Comparison of ENCODE assay signal across 8 cellular contexts in the genomic region with DNA sequence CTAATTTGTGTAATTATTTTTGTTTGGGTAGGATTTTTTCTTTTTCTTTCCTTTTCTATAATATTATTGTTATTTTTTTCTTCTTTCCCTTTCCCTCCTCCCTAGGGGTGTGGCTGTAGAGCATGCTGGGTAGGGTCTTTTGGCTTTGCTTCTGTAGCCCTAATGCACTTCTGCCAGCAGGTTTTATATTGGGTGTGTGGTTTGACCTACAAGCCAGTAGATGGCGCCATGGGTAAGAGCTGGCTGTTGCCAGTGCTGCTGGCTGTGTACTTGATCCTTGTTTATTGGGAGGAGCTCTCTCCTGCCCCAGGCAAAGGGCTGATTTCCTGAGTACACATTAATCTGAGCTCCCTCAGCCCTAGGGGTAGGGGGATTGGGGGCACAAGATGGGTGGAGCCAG.
DNase-seq lines count a peak whose midpoint lies in the region; TF ChIP-seq lines count a peak whose summit lies in the region.
"Not testable (repeated sequence)": the region's sequence is repeated elsewhere in the genome, so short reads cannot be mapped to it uniquely, and the experiment has no call there.

No MANE protein-coding gene starts in this region.

- TF ChIP-seq EP300 in neural cell (conservative IDR thresholded peaks at IDR 0.05; ENCODE audit: poor library complexity, severe bottlenecking), result not testable (repeated sequence)

- not testable (repeated sequence) for H2AFZ ChIP-seq in neural cell (ENCODE audit: low read depth, low read length)

- DNase-seq in DMS79 treated with DMSO at 0.1 percent for 48 hours (lab: John Stamatoyannopoulos, UW) (peak; percentile 8), NCI-H460 (ENCODE audit: extremely low read depth, low read depth) (peak; percentile 1)
- not testable (repeated sequence) for DNase-seq in HFF-Myc (ENCODE audit: extremely low read depth, low read depth); chondrocyte (ENCODE audit: low spot score); left ventricle myocardium inferior; uterus

- not testable (repeated sequence) for TF ChIP-seq POLR2A in uterus (IDR thresholded peaks at IDR 0.05)

- not testable (repeated sequence) for H3K36me3 Mint-ChIP-seq in chondrocyte (ENCODE audit: low read depth)

- TF ChIP-seq CTCF in HFF-Myc (IDR thresholded peaks at IDR 0.05; ENCODE audit: low read depth, low read length, missing control alignments) (peak; percentile 52), VCaP (conservative IDR thresholded peaks at IDR 0.05) (peak; percentile 84), chondrocyte (IDR thresholded peaks at IDR 0.05) (peak; percentile 76), left ventricle myocardium inferior (IDR thresholded peaks at IDR 0.05; ENCODE audit: borderline replicate concordance) (peak; percentile 63), neural cell (IDR thresholded peaks at IDR 0.05; ENCODE audit: poor library complexity, severe bottlenecking) (peak; percentile 63), uterus (IDR thresholded peaks at IDR 0.05) (peak in 3 of 4 experiments; percentile 28 to 52 (median 36))

- H3K4me1 ChIP-seq in left ventricle myocardium inferior, uterus: not testable (repeated sequence)

- not testable (repeated sequence) for H3K79me2 ChIP-seq in neural cell (replicated peaks; ENCODE audit: insufficient read depth, low read length)

- H3K4me3 Mint-ChIP-seq in chondrocyte (ENCODE audit: unreplicated experiment), result not testable (repeated sequence)

- peak overlapping the region; percentile 60 for H3K27ac ChIP-seq in VCaP
- not testable (repeated sequence) for H3K27ac ChIP-seq in left ventricle myocardium inferior (replicated peaks); neural cell (ENCODE audit: low read length); uterus

- not testable (repeated sequence) for H3K27me3 ChIP-seq in left ventricle myocardium inferior (ENCODE audit: low read depth); neural cell (ENCODE audit: insufficient read depth, low read depth, low read length); uterus

- not testable (repeated sequence) for H3K9ac ChIP-seq in neural cell (ENCODE audit: low read length)

- peak; percentile 56 for TF ChIP-seq RAD21 in neural cell (conservative IDR thresholded peaks at IDR 0.05)

- not testable (repeated sequence) for H3K27ac Mint-ChIP-seq in chondrocyte (ENCODE audit: unreplicated experiment)

- H3K4me1 Mint-ChIP-seq in chondrocyte (ENCODE audit: low read depth), result not testable (repeated sequence)

- not testable (repeated sequence) for H3K9me2 ChIP-seq in neural cell (ENCODE audit: insufficient read depth, low read length)

- H3F3A ChIP-seq in neural cell (ENCODE audit: insufficient read depth, low read length, poor library complexity, severe bottlenecking), result not testable (repeated sequence)

- not testable (repeated sequence) for H4K20me1 ChIP-seq in neural cell (ENCODE audit: insufficient read depth)

- intact Hi-C loops in left ventricle myocardium inferior (cut with micrococcal nuclease); uterus (cut with DNase I; ENCODE audit: low total_unique reads): not testable (repeated sequence)

- not testable (repeated sequence) for H3K4me2 ChIP-seq in neural cell (ENCODE audit: low read length)

- H3K9me3 Mint-ChIP-seq in chondrocyte (ENCODE audit: low read depth), result peaks cover 20% of the 10 kb centered on the region

- not testable (repeated sequence) for H3K27me3 Mint-ChIP-seq in chondrocyte (ENCODE audit: low read depth)

- H3K4me3 ChIP-seq in HFF-Myc (replicated peaks; ENCODE audit: low read depth, low read length) (peak overlapping the region; percentile 30), left ventricle myocardium inferior (peak overlapping the region; percentile 43)
- not testable (repeated sequence) for H3K4me3 ChIP-seq in neural cell (ENCODE audit: low read length); uterus

- H3K9me3 ChIP-seq in left ventricle myocardium inferior (replicated peaks), result peaks cover 11% of the 10 kb centered on the region
- H3K9me3 ChIP-seq in neural cell (ENCODE audit: low read length); uterus: not testable (repeated sequence)

- not testable (repeated sequence) for H3K36me3 ChIP-seq in left ventricle myocardium inferior; neural cell (ENCODE audit: insufficient read depth, low read length); uterus

TF ChIP-seq in neural cell, 6 proteins besides CTCF, POLR2A, EP300 and RAD21:
- peak; percentile 65 for TF ChIP-seq SMC3 (conservative IDR thresholded peaks at IDR 0.05; ENCODE audit: poor library complexity)
